Comparison of ENCODE assay signal across 9 cellular contexts in the genomic region with DNA sequence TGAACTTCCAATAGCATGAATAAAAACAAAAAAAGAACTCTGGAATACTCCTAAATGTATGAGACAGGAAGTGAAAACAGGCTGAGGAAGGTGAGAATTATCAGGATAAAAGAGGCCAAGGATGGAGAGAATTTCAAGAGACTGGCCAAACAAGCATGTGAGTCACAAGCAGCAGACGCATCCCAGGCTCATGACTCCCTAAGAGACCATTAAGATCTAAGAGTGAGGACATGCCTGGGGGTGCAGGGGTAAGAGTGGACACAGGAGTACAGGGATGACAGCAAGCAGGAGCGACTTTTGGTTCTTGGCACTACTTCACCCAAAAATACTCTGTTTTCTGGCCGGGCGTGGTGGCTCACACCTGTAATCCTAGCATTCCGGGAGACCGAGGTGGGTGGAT. TPM values are rescaled to one million over a fixed set of nuclear protein-coding genes. Genes with fewer than 3 reads are reported as not detected.
A peak's percentile ranks its signal among the peaks of the same experiment; 100 is the strongest.
DNase-seq lines count a peak whose midpoint lies in the region; ATAC-seq, FAIRE-seq and TF ChIP-seq lines count a peak whose summit lies in the region.
"Had no signal": no experiment of that assay in that cellular context is flagged by ENCODE, and none has a peak within 500 bp of the region (broad histone marks: within the 10 kb centered on the region; RNA-seq: fewer than 3 reads in every experiment).

No MANE protein-coding gene starts in this region.

- in situ Hi-C loops in astrocyte of the spinal cord (cut with HindIII; ENCODE audit: low sequenced_read_pairs): no loop called here

- H3K9me3 ChIP-seq in left lung: no peaks in the 10 kb centered on the region

- DNase-seq in AG04449 (ENCODE audit: low read depth, low spot score) (peak; percentile 49), H54 (ENCODE audit: insufficient read length, low spot score) (peak; percentile 63), astrocyte of the spinal cord (ENCODE audit: low read depth, low spot score) (peak; percentile 37), left lung (no peak), COLO829 (ENCODE audit: low spot score) (no peak)
- DNase-seq in stimulated activated CD4-positive, alpha-beta T cell treated with anti-CD3 and anti-CD28 coated beads, Interleukin-4, amount 100 ng/mL, for 24 hours: no peak
- no peak for DNase-seq in activated CD4-positive, alpha-beta T cell treated with anti-CD3 and anti-CD28 coated beads for 48 hours

- peaks cover 0 to 9% of the 10 kb centered on the region in 2 donors for H3K36me3 ChIP-seq in left lung

- H3K4me3 ChIP-seq in AG04449 (ENCODE audit: low read depth, low read length): no peak overlapping the region
- no peak overlapping the region for H3K4me3 ChIP-seq in astrocyte of the spinal cord (ENCODE audit: low read depth, low read length)
- H3K4me3 ChIP-seq in left lung: no peak overlapping the region

- no peak for FAIRE-seq in H54 (lab: Jason Lieb, UNC)
- FAIRE-seq: G401.6 had no signal

- H3K27ac ChIP-seq in left lung: peak overlapping the region; percentile 13 to 25

- CTCF ChIA-PET in AG04449 (lab: Yijun Ruan, JAX): interaction anchor here (0.6 to 1.7 kb wide), 3 partner anchors 36 to 96 kb away, joined by 3 to 7 read pairs (median 3); no protein-coding TSS in a partner anchor

- POLR2A ChIA-PET in AG04449 (lab: Yijun Ruan, JAX): no interaction called here

- TF ChIP-seq POLR2A in H54 (IDR thresholded peaks at IDR 0.05; ENCODE audit: low read depth, low read length): no peak

- intact Hi-C loops in left lung (cut with DNase I): no loop called here

- ATAC-seq in left lung: peak; percentile 25
- no peak for ATAC-seq in GM19455 (IDR thresholded peaks at IDR 0.05; ENCODE audit: unreplicated experiment)

- no peaks in the 10 kb centered on the region for H3K27me3 ChIP-seq in left lung

- TF ChIP-seq CTCF in AG04449 (IDR thresholded peaks at IDR 0.05; ENCODE audit: insufficient read depth, low read length, missing control alignments): no peak
- TF ChIP-seq CTCF in astrocyte of the spinal cord (IDR thresholded peaks at IDR 0.05; ENCODE audit: low read depth, low read length): no peak
- no peak for TF ChIP-seq CTCF in left lung (IDR thresholded peaks at IDR 0.05)

- H3K4me1 ChIP-seq in left lung: peaks cover 38 to 68% of the 10 kb centered on the region in 2 donors

RNA-seq across cellular contexts. Expression of gene SCAMP2, which starts 7.1 kb away (rescaled TPM):
- 100 to 1,000 TPM; 131 to 138 TPM for total RNA-seq in left lung

RNA-seq across cellular contexts. Expression of gene ULK3, which starts 23.1 kb away (rescaled TPM):
- 10 to 100 TPM; 37.4 to 45.1 TPM for total RNA-seq in left lung

RNA-seq across cellular contexts. Expression of gene MPI, which starts 23.8 kb away (rescaled TPM):
- 10 to 100 TPM; 27.8 to 30.7 TPM for total RNA-seq in left lung

RNA-seq across cellular contexts. Expression of gene CPLX3, which starts 39.7 kb away (rescaled TPM):
- total RNA-seq in left lung: not detected

RNA-seq across cellular contexts. Expression of gene FAM219B, which starts 40.6 kb away (rescaled TPM):
- total RNA-seq in left lung: 10 to 100 TPM; 66.0 to 84.7 TPM

Comparison
In these comparisons a context has a peak if more than half of its experiments do, and no peak if none do; other contexts are left out.
1. DNase-seq: peak in AG04449 (single experiment), H54 (single experiment) and astrocyte of the spinal cord (single experiment); none in left lung (0 of 2), stimulated activated CD4-positive, alpha-beta T cell treated with anti-CD3 and anti-CD28 coated beads, Interleukin-4, amount 100 ng/mL, for 24 hours (single experiment), activated CD4-positive, alpha-beta T cell treated with anti-CD3 and anti-CD28 coated beads for 48 hours (single experiment) and COLO829 (single experiment).